ENCODE assay signal across 20 cellular contexts in genomic region chr7:4003536-4003935, GRCh38.
"Had no signal": no experiment of that assay in that cellular context is flagged by ENCODE, and none has a peak within 500 bp of the region (broad histone marks: within the 10 kb centered on the region; RNA-seq: fewer than 3 reads in every experiment).

No MANE protein-coding gene starts in this region.

- H3K4me1 Mint-ChIP-seq: natural killer cell had no signal

- H3K27me3 ChIP-seq: gastroesophageal sphincter, ovary, right atrium auricular region, sigmoid colon, suprapubic skin, thyroid gland, vagina had no signal

- H3K27ac Mint-ChIP-seq: endodermal cell, natural killer cell, type B pancreatic cell had no signal

- H3K27ac ChIP-seq: coronary artery, gastroesophageal sphincter, ovary, right atrium auricular region, sigmoid colon, skin epidermis, suprapubic skin, thyroid gland, vagina had no signal

- H3K36me3 Mint-ChIP-seq: natural killer cell had no signal

- H3K9me3 Mint-ChIP-seq: endodermal cell, natural killer cell, neural crest cell had no signal

- DNase-seq: effector CD4-positive, alpha-beta T cell; endodermal cell; kidney glomerular epithelial cell; mucosa of descending colon; natural killer cell; nucleus accumbens; ovary; sigmoid colon; stimulated activated CD4-positive, alpha-beta T cell treated with anti-CD3 and anti-CD28 coated beads, Interleukin-12 subunit alpha, Interleukin-12 subunit beta, amount 100 ng/mL, for 4 hours; stimulated activated naive CD8-positive, alpha-beta T cell treated with anti-CD3 and anti-CD28 coated beads, Interleukin-15, Interleukin-2, amounts not matched to agents 100 U/mL and 50 U/mL, for 24 hours; thyroid gland had no signal

- H3K4me3 ChIP-seq: coronary artery, gastroesophageal sphincter, mucosa of descending colon, ovary, right atrium auricular region, sigmoid colon, skin epidermis, suprapubic skin, thyroid gland, vagina had no signal

- ATAC-seq: gastroesophageal sphincter; mucosa of descending colon; natural killer cell; stimulated activated naive CD8-positive, alpha-beta T cell treated with anti-CD3 and anti-CD28 coated beads, Interleukin-15, Interleukin-2, amounts not matched to agents 100 U/mL and 50 U/mL, for 24 hours had no signal

- H3K4me3 Mint-ChIP-seq: endodermal cell, natural killer cell, neural crest cell, type B pancreatic cell had no signal

- H3K36me3 ChIP-seq: gastroesophageal sphincter, ovary, right atrium auricular region, sigmoid colon, suprapubic skin, thyroid gland, vagina had no signal

- H3K4me1 ChIP-seq: gastroesophageal sphincter, right atrium auricular region, sigmoid colon, thyroid gland had no signal

- H3K9me3 ChIP-seq: gastroesophageal sphincter, mucosa of descending colon, ovary, right atrium auricular region, sigmoid colon, suprapubic skin, thyroid gland, vagina had no signal

- FAIRE-seq: endothelial cell of umbilical vein had no signal
